8 cellular contexts compared by ENCODE assay signal in genomic region chr16:4358831-4359561, GRCh38. TPM values are rescaled to one million over a fixed set of nuclear protein-coding genes. Genes with fewer than 3 reads are reported as not detected.
DNase-seq lines count a peak whose midpoint lies in the region; ATAC-seq, FAIRE-seq and TF ChIP-seq lines count a peak whose summit lies in the region.

No MANE protein-coding gene starts in this region.

- H3K27me3 ChIP-seq in cardiac muscle cell, result no peaks in the 10 kb centered on the region
- no peaks in the 10 kb centered on the region for H3K27me3 ChIP-seq in spleen (replicated peaks in 1 of 7)

- FAIRE-seq in GM12892 (lab: Jason Lieb, UNC), result peak; percentile 79

- DNase-seq in GM12892 (ENCODE audit: insufficient read length) (peak; percentile 81), RPMI8226 (peak; percentile 50), cardiac muscle cell (ENCODE audit: low read depth in 1 of 2, low spot score in 1 of 2) (peak; percentile 58 to 79), spleen (peak; percentile 91), LoVo (ENCODE audit: low spot score) (no peak), inferior parietal cortex (ENCODE audit: extremely low spot score) (no peak)
- peak; percentile 90 for DNase-seq in activated effector memory CD4-positive, alpha-beta T cell treated with anti-CD3 and anti-CD28 coated beads, Interleukin-2, amount 50 U/mL, for 16 hours

- WGBS in spleen, 5 donors, result 60 to 89% (median 64%) methylated on average over 7 to 19 of the region's 19 CpGs

- H3K9me3 ChIP-seq in cardiac muscle cell (ENCODE audit: low read depth) (no peaks in the 10 kb centered on the region), spleen (no peaks in the 10 kb centered on the region)

- H3K4me1 ChIP-seq in cardiac muscle cell (ENCODE audit: low read depth) (no peaks in the 10 kb centered on the region), spleen (peaks cover 0 to 15% (median 2%) of the 10 kb centered on the region in 6 donors)

- H3K4me3 ChIP-seq in cardiac muscle cell (no peak overlapping the region), spleen (no peak overlapping the region)

- TF ChIP-seq CTCF in cardiac muscle cell (IDR thresholded peaks at IDR 0.05; ENCODE audit: low read depth, low read length) (peak; percentile 95), spleen (IDR thresholded peaks at IDR 0.05 in 8 of 11, conservative IDR thresholded peaks at IDR 0.05 in 3 of 11) (peak; percentile 87 to 97 (median 93))

- no peak for ATAC-seq in GM21723 (IDR thresholded peaks at IDR 0.05; ENCODE audit: unreplicated experiment)

- no peak overlapping the region for H3K27ac ChIP-seq in cardiac muscle cell
- no peak overlapping the region for H3K27ac ChIP-seq in spleen

- H3K36me3 ChIP-seq in cardiac muscle cell (no peaks in the 10 kb centered on the region), spleen (peaks cover 3 to 100% (median 73%) of the 10 kb centered on the region in 6 donors)

- intact Hi-C loops in spleen (cut with DNase I; ENCODE audit: low total_unique reads), result loop anchor here (5.0 kb wide), 1 partner anchor 43 kb away; no protein-coding TSS in a partner anchor

- TF ChIP-seq POLR2A in GM12892 (IDR thresholded peaks at IDR 0.05; ENCODE audit: low read depth, low read length), result no peak
- TF ChIP-seq POLR2A in spleen (IDR thresholded peaks at IDR 0.05), result no peak

RNA-seq across cellular contexts. Expression of gene PAM16, which starts 7.9 kb away (rescaled TPM):
- polyA plus RNA-seq in GM12892 (2012; ENCODE audit: missing spikeins), result 27.7 TPM
- total RNA-seq in cardiac muscle cell (65.1 and 72.5 TPM in 2 replicates), spleen (10 to 100 TPM; 26.7 to 45.9 (median 30.1) TPM)
- polyA plus RNA-seq in cardiac muscle cell (71.8 and 82.8 TPM in 2 replicates), spleen (10 to 100 TPM; 65.5 to 88.8 (median 84.8) TPM)

RNA-seq across cellular contexts. Expression of gene VASN, which starts 12.7 kb away (rescaled TPM):
- not detected for polyA plus RNA-seq in GM12892 (2012; ENCODE audit: missing spikeins)
- total RNA-seq in cardiac muscle cell, result 23.3 and 33.3 TPM in 2 replicates
- 18.9 and 30.5 TPM in 2 replicates for polyA plus RNA-seq in cardiac muscle cell
- total RNA-seq in spleen, result 10 to 100 TPM in 5 of 7 donors, 1 to 10 TPM in 2; 7.4 to 24.9 (median 15.6) TPM
- polyA plus RNA-seq in spleen, result 1 to 10 TPM; 2.0 to 6.3 (median 5.2) TPM

RNA-seq across cellular contexts. Expression of gene GLIS2, which starts 43.1 kb away (rescaled TPM):
- polyA plus RNA-seq in GM12892 (2012; ENCODE audit: missing spikeins), result 0.42 TPM
- total RNA-seq in cardiac muscle cell (10.4 and 14.5 TPM in 2 replicates), spleen (1 to 10 TPM; 1.8 to 8.4 (median 4.8) TPM)
- polyA plus RNA-seq in cardiac muscle cell (10.3 and 15.4 TPM in 2 replicates), spleen (1 to 10 TPM in 2 of 3 donors, under 1 TPM in 1; 0.89 to 2.5 (median 2.0) TPM)

RNA-seq across cellular contexts. Expression of gene CORO7, which starts 57.4 kb away (rescaled TPM):
- 26.5 TPM for polyA plus RNA-seq in GM12892 (2012; ENCODE audit: missing spikeins)
- total RNA-seq in cardiac muscle cell, result 33.0 and 66.5 TPM in 2 replicates
- 54.2 and 62.1 TPM in 2 replicates for polyA plus RNA-seq in cardiac muscle cell
- total RNA-seq in spleen, result 100 to 1,000 TPM in 6 of 7 donors, 10 to 100 TPM in 1; 89.9 to 177 (median 149) TPM
- polyA plus RNA-seq in spleen, result 10 to 100 TPM; 29.7 to 70.6 (median 50.5) TPM

Comparison
In these comparisons a context has a peak if more than half of its experiments do, and no peak if none do; other contexts are left out.
1. DNase-seq: peak in GM12892 (single experiment), RPMI8226 (single experiment), activated effector memory CD4-positive, alpha-beta T cell treated with anti-CD3 and anti-CD28 coated beads, Interleukin-2, amount 50 U/mL, for 16 hours (single experiment), cardiac muscle cell (2 of 2) and spleen (single experiment); none in LoVo (single experiment) and inferior parietal cortex (single experiment).